ENCODE assay signal across 21 cellular contexts in genomic region chr11:65716774-65717405, GRCh38. TPM values are rescaled to one million over a fixed set of nuclear protein-coding genes. Genes with fewer than 3 reads are reported as not detected.
DNase-seq lines count a peak whose midpoint lies in the region; ATAC-seq and TF ChIP-seq lines count a peak whose summit lies in the region.
"Had no signal": no experiment of that assay in that cellular context is flagged by ENCODE, and none has a peak within 500 bp of the region (broad histone marks: within the 10 kb centered on the region; RNA-seq: fewer than 3 reads in every experiment).

No MANE protein-coding gene starts in this region.

- no peak overlapping the region for H3K27ac ChIP-seq in BLaER1 treated with 17β-estradiol and CSF1 and Interleukin-3, amounts not matched to agents 10 nM and 100 nM
- H3K27ac ChIP-seq in DND-41 (ENCODE audit: low read length) (no peak overlapping the region), Peyer's patch (no peak overlapping the region)
- H3K27ac ChIP-seq: cardiac muscle cell, upper lobe of left lung, WERI-Rb-1 had no signal

- H3K4me3 ChIP-seq in BLaER1 treated with 17β-estradiol and CSF1 and Interleukin-3, amounts not matched to agents 10 nM and 100 nM, result no peak overlapping the region
- H3K4me3 ChIP-seq in DND-41 (ENCODE audit: low read depth in 1 of 2, low read length in 2 of 2) (no peak overlapping the region; a peak in 1 of 4 replicates), Peyer's patch (no peak overlapping the region)
- H3K4me3 ChIP-seq: cardiac muscle cell, upper lobe of left lung had no signal

- H3K27ac Mint-ChIP-seq in activated T-helper 17 cell treated with anti-CD3 and anti-CD28 coated beads, Interleukin-2, amount 50 U/mL, for 72 hours, result peak overlapping the region; percentile 87
- peak overlapping the region; percentile 71 for H3K27ac Mint-ChIP-seq in nephron progenitor cell

- peak overlapping the region in 7 of 11 experiments; percentile 25 to 94 (median 90); a peak in 12 of 22 replicates for H3K9ac ChIP-seq in BLaER1 treated with 17β-estradiol and CSF1 and Interleukin-3, amounts not matched to agents 10 nM and 100 nM
- H3K9ac ChIP-seq in DND-41 (ENCODE audit: low read depth, low read length), result no peak overlapping the region

- peak overlapping the region in 4 of 11 experiments; percentile 92 to 99 (median 96); a peak in 2 of 22 replicates for H3K4me2 ChIP-seq in BLaER1 treated with 17β-estradiol and CSF1 and Interleukin-3, amounts not matched to agents 10 nM and 100 nM
- peak overlapping the region; percentile 24 for H3K4me2 ChIP-seq in DND-41 (ENCODE audit: insufficient read depth, low read length)

- H2AFZ ChIP-seq in DND-41 (ENCODE audit: low read depth, low read length), result no peak overlapping the region

- TF ChIP-seq POLR2A in Peyer's patch (IDR thresholded peaks at IDR 0.05), result no peak

- peaks cover 34 to 57% (median 44%) of the 10 kb centered on the region in 10 experiments for H3K4me1 ChIP-seq in BLaER1 treated with 17β-estradiol and CSF1 and Interleukin-3, amounts not matched to agents 10 nM and 100 nM
- H3K4me1 ChIP-seq in DND-41 (ENCODE audit: insufficient read depth, low read length) (peaks cover 70% of the 10 kb centered on the region), Peyer's patch (peaks cover 3 to 36% (median 17%) of the 10 kb centered on the region in 4 donors)

- ATAC-seq in DND-41 (ENCODE audit: insufficient read depth, low read depth) (no peak), GM18519 (IDR thresholded peaks at IDR 0.05; ENCODE audit: low FRiP score, unreplicated experiment) (no peak)
- ATAC-seq in activated T-helper 17 cell treated with anti-CD3 and anti-CD28 coated beads, Interleukin-2, amount 50 U/mL, for 72 hours (replicated peaks), result no peak

- no peak for DNase-seq in DND-41
- no peak for DNase-seq in nephron progenitor cell
- DNase-seq in Peyer's patch, result no peak
- no peak for DNase-seq in effector CD8-positive, alpha-beta T cell (lab: John Stamatoyannopoulos, UW)
- DNase-seq in NCI-H1092 treated with DMSO at 0.1 percent for 48 hours (lab: John Stamatoyannopoulos, UW), result no peak
- DNase-seq: activated CD4-positive, alpha-beta T cell treated with anti-CD3 and anti-CD28 coated beads, Interleukin-2, amount 50 U/mL, for 1 hour; activated CD8-positive, alpha-beta memory T cell treated with anti-CD3 and anti-CD28 coated beads, Interleukin-2, amount 50 U/mL, for 48 hours; activated gamma-delta T cell; anterior cingulate cortex; DMS53; GDM1; islet precursor cell; NCI-H187 treated with DMSO at 0.1 percent for 48 hours; NCI-H69; upper lobe of left lung; WERI-Rb-1 had no signal

- H3K4me3 Mint-ChIP-seq in activated T-helper 17 cell treated with anti-CD3 and anti-CD28 coated beads, Interleukin-2, amount 50 U/mL, for 72 hours, result no peak overlapping the region
- H3K4me3 Mint-ChIP-seq in nephron progenitor cell, result no peak overlapping the region

- H3K36me3 ChIP-seq in BLaER1 treated with 17β-estradiol and CSF1 and Interleukin-3, amounts not matched to agents 10 nM and 100 nM, result peaks cover 65 to 71% (median 68%) of the 10 kb centered on the region in 11 experiments
- H3K36me3 ChIP-seq in DND-41 (ENCODE audit: insufficient read depth, low read length) (peaks cover 75% of the 10 kb centered on the region), Peyer's patch (peaks cover 0 to 64% (median 0%) of the 10 kb centered on the region in 3 donors)

- H3K79me2 ChIP-seq in DND-41 (ENCODE audit: insufficient read depth, low read length), result peaks cover 71% of the 10 kb centered on the region

- no peaks in the 10 kb centered on the region for H3K9me3 ChIP-seq in BLaER1 treated with 17β-estradiol and CSF1 and Interleukin-3, amounts not matched to agents 10 nM and 100 nM (replicated peaks in 1 of 11)
- H3K9me3 ChIP-seq in DND-41 (ENCODE audit: insufficient read depth, low read length, severe bottlenecking) (no peaks in the 10 kb centered on the region), Peyer's patch (no peaks in the 10 kb centered on the region)
- H3K9me3 ChIP-seq: upper lobe of left lung had no signal

- H3K27me3 ChIP-seq in BLaER1 treated with 17β-estradiol and CSF1 and Interleukin-3, amounts not matched to agents 10 nM and 100 nM, result no peaks in the 10 kb centered on the region
- no peaks in the 10 kb centered on the region for H3K27me3 ChIP-seq in DND-41 (ENCODE audit: insufficient read depth, low read length, poor library complexity)
- H3K27me3 ChIP-seq in Peyer's patch, result no peaks in the 10 kb centered on the region
- H3K27me3 ChIP-seq: cardiac muscle cell, upper lobe of left lung had no signal

- H3K27me3 Mint-ChIP-seq in activated T-helper 17 cell treated with anti-CD3 and anti-CD28 coated beads, Interleukin-2, amount 50 U/mL, for 72 hours, result no peaks in the 10 kb centered on the region
- H3K27me3 Mint-ChIP-seq in nephron progenitor cell (ENCODE audit: low read depth, poor library complexity), result no peaks in the 10 kb centered on the region
- H3K27me3 Mint-ChIP-seq: progenitor cell of endocrine pancreas had no signal

- TF ChIP-seq CTCF in DND-41 (IDR thresholded peaks at IDR 0.05; ENCODE audit: borderline replicate concordance, extremely low read depth, low read length, poor library complexity, severe bottlenecking) (no peak), nephron progenitor cell (IDR thresholded peaks at IDR 0.05) (no peak), Peyer's patch (IDR thresholded peaks at IDR 0.05) (no peak)

- H3K36me3 Mint-ChIP-seq in activated T-helper 17 cell treated with anti-CD3 and anti-CD28 coated beads, Interleukin-2, amount 50 U/mL, for 72 hours (ENCODE audit: low read depth), result peaks cover 86% of the 10 kb centered on the region
- H3K36me3 Mint-ChIP-seq in nephron progenitor cell (ENCODE audit: low read depth), result peaks cover 46% of the 10 kb centered on the region

- peaks cover 20% of the 10 kb centered on the region for H3K4me1 Mint-ChIP-seq in activated T-helper 17 cell treated with anti-CD3 and anti-CD28 coated beads, Interleukin-2, amount 50 U/mL, for 72 hours
- peaks cover 47% of the 10 kb centered on the region for H3K4me1 Mint-ChIP-seq in nephron progenitor cell

- H4K20me1 ChIP-seq in BLaER1 treated with 17β-estradiol and CSF1 and Interleukin-3, amounts not matched to agents 10 nM and 100 nM, result peaks cover 31 to 79% (median 69%) of the 10 kb centered on the region in 11 experiments; a peak in 21 of 22 replicates
- H4K20me1 ChIP-seq in DND-41 (ENCODE audit: insufficient read depth, low read length), result peaks cover 51% of the 10 kb centered on the region

- no peaks in the 10 kb centered on the region for H3K9me3 Mint-ChIP-seq in activated T-helper 17 cell treated with anti-CD3 and anti-CD28 coated beads, Interleukin-2, amount 50 U/mL, for 72 hours
- no peaks in the 10 kb centered on the region for H3K9me3 Mint-ChIP-seq in nephron progenitor cell

RNA-seq across cellular contexts. Expression of gene RNASEH2C, which starts 3.7 kb away (rescaled TPM):
- total RNA-seq in activated T-helper 17 cell treated with anti-CD3 and anti-CD28 coated beads, Interleukin-2, amount 50 U/mL, for 72 hours, result 10 to 100 TPM; 57.4 to 92.9 TPM
- total RNA-seq in Peyer's patch, result 10 to 100 TPM; 27.2 to 98.2 (median 35.4) TPM

RNA-seq across cellular contexts. Expression of gene KAT5, which starts 4.8 kb away (rescaled TPM):
- 10 to 100 TPM; 75.6 to 88.8 TPM for total RNA-seq in activated T-helper 17 cell treated with anti-CD3 and anti-CD28 coated beads, Interleukin-2, amount 50 U/mL, for 72 hours
- total RNA-seq in Peyer's patch, result 100 to 1,000 TPM in 1 of 4 donors, 10 to 100 TPM in 3; 55.9 to 137 (median 80.3) TPM

RNA-seq across cellular contexts. Expression of gene RELA, which starts 54.2 kb away (rescaled TPM):
- total RNA-seq in activated T-helper 17 cell treated with anti-CD3 and anti-CD28 coated beads, Interleukin-2, amount 50 U/mL, for 72 hours, result 100 to 1,000 TPM in 1 of 2 donors, 10 to 100 TPM in 1; 82.5 to 150 TPM
- 10 to 100 TPM; 46.6 to 86.9 (median 59.7) TPM for total RNA-seq in Peyer's patch
